8 cellular contexts compared by ENCODE assay signal in the genomic region with DNA sequence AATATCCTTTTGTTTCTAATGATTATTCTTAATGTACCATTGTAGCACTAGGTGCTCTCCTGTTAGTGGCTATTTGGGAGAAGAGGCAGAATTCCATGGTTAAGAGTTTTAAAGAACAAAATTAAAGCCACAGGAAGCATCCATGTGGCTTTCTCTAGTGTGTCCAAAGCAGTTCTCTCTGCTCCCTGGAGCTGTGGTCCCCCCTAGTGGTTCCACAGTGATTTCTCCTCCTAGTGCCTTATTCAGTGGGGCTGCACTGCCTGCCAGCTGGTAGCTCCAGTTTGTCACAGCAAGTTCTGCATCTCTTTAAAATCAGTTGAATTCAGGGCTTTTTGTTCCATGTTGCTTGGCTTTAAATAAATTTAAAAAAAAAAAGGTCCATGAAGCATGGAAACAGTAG. TPM values are rescaled to one million over a fixed set of nuclear protein-coding genes. Genes with fewer than 3 reads are reported as not detected.
DNase-seq lines count a peak whose midpoint lies in the region; ATAC-seq and TF ChIP-seq lines count a peak whose summit lies in the region.

No MANE protein-coding gene starts in this region.

- H3K4me1 ChIP-seq in KMS-11 (ENCODE audit: low read depth, poor library complexity, severe bottlenecking) (no peaks in the 10 kb centered on the region), heart right ventricle (peaks cover 0 to 10% (median 0%) of the 10 kb centered on the region in 9 donors), sigmoid colon (no peaks in the 10 kb centered on the region)

- TF ChIP-seq EP300 in sigmoid colon (IDR thresholded peaks at IDR 0.05): no peak

- no peak overlapping the region for H3K4me3 ChIP-seq in GM12864 (ENCODE audit: low read depth, low read length)
- H3K4me3 ChIP-seq in KMS-11 (IDR thresholded peaks at IDR 0.05; ENCODE audit: insufficient read depth, low read depth, low read length): no peak overlapping the region
- H3K4me3 ChIP-seq in heart right ventricle: no peak overlapping the region
- H3K4me3 ChIP-seq in sigmoid colon: no peak overlapping the region

- no peak overlapping the region for H3K27ac ChIP-seq in KMS-11
- H3K27ac ChIP-seq in heart right ventricle: no peak overlapping the region
- no peak overlapping the region for H3K27ac ChIP-seq in sigmoid colon

- intact Hi-C loops in heart right ventricle (cut with DNase I) (loop anchor here in 8 of 10 donors (5.0 to 10.0 kb wide), 6 partner anchors 60 to 420 kb away; no protein-coding TSS in a partner anchor), sigmoid colon (cut with DNase I) (no loop called here)

- H3K9ac ChIP-seq in KMS-11: no peak overlapping the region

- H3K36me3 ChIP-seq in KMS-11 (ENCODE audit: insufficient read depth): no peaks in the 10 kb centered on the region
- H3K36me3 ChIP-seq in heart right ventricle: no peaks in the 10 kb centered on the region
- H3K36me3 ChIP-seq in sigmoid colon: no peaks in the 10 kb centered on the region

- TF ChIP-seq POLR2A in sigmoid colon (IDR thresholded peaks at IDR 0.05): no peak

- DNase-seq in GM12864 (ENCODE audit: low read depth) (no peak), amniotic stem cell (lab: John Stamatoyannopoulos, UW) (peak; percentile 23), heart right ventricle (peak; percentile 35 to 66), sigmoid colon (peak; percentile 74), ureter (ENCODE audit: low spot score) (no peak)

- H3K9me3 ChIP-seq in heart right ventricle: no peaks in the 10 kb centered on the region
- no peaks in the 10 kb centered on the region for H3K9me3 ChIP-seq in sigmoid colon

- no peaks in the 10 kb centered on the region for H3K27me3 ChIP-seq in KMS-11 (ENCODE audit: insufficient read depth, low read depth)
- peaks cover 0 to 15% (median 0%) of the 10 kb centered on the region in 7 donors for H3K27me3 ChIP-seq in heart right ventricle
- no peaks in the 10 kb centered on the region for H3K27me3 ChIP-seq in sigmoid colon

- no peak overlapping the region for H3K4me2 ChIP-seq in KMS-11

- no peaks in the 10 kb centered on the region for H3K79me2 ChIP-seq in KMS-11 (ENCODE audit: insufficient read depth, low read depth)

- peak in 7 of 8 donors; percentile 88 to 94 (median 93) for ATAC-seq in heart right ventricle
- no peak for ATAC-seq in HG02763 (IDR thresholded peaks at IDR 0.05; ENCODE audit: unreplicated experiment)
- ATAC-seq in HG02870 (IDR thresholded peaks at IDR 0.05; ENCODE audit: unreplicated experiment): no peak

- no peak overlapping the region for H2AFZ ChIP-seq in KMS-11 (ENCODE audit: low read depth)

- H4K20me1 ChIP-seq in KMS-11 (ENCODE audit: insufficient read depth): no peaks in the 10 kb centered on the region

- TF ChIP-seq CTCF in GM12864 (IDR thresholded peaks at IDR 0.05; ENCODE audit: low read depth, low read length, missing control alignments) (peak; percentile 57), KMS-11 (conservative IDR thresholded peaks at IDR 0.05; ENCODE audit: low read depth, low read length) (peak; percentile 55), heart right ventricle (IDR thresholded peaks at IDR 0.05) (peak; percentile 45 to 75 (median 66)), sigmoid colon (IDR thresholded peaks at IDR 0.05) (peak in 2 of 4 experiments; percentile 12 to 41)

RNA-seq across cellular contexts. Expression of a gene that starts 39.6 kb away (rescaled TPM):
- 10 to 100 TPM; 16.7 to 30.6 (median 25.0) TPM for total RNA-seq in heart right ventricle
- polyA plus RNA-seq in heart right ventricle: 1 to 10 TPM; 6.2 to 7.0 TPM
- 10 to 100 TPM; 12.1 to 16.6 (median 13.8) TPM for total RNA-seq in sigmoid colon
- polyA plus RNA-seq in sigmoid colon: 10 to 100 TPM; 10.9 to 13.3 (median 12.0) TPM
- total RNA-seq in ureter: 19.4 TPM

Comparison
In these comparisons a context has a peak if more than half of its experiments do, and no peak if none do; other contexts are left out.
1. DNase-seq: peak in amniotic stem cell (single experiment), heart right ventricle (2 of 2) and sigmoid colon (single experiment); none in GM12864 (single experiment) and ureter (single experiment).
2. ATAC-seq: peak in heart right ventricle (7 of 8); none in HG02763 (single experiment) and HG02870 (single experiment).